Comparison of ENCODE assay signal across 8 cellular contexts in the genomic region with DNA sequence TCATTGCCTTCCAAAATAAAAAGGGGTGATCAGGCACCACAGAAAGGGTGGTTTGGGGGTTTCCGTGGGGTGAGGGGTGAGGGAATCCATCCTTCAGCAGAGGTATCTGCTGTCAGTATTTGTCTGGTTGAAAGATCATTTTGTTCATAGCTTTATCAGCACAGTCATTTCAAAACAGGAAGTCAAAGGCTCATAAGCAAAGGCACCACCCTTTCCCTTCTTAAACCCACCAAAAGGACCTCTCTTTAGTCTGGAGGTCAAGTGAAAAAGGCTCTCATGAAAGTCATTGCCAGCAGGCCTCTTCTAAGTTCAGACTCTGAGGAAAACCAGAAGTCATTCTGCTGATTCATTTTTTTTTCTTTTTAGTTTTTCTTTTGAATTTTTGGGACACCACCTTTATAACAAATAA. TPM values are rescaled to one million over a fixed set of nuclear protein-coding genes. Genes with fewer than 3 reads are reported as not detected.
DNase-seq lines count a peak whose midpoint lies in the region; ATAC-seq and TF ChIP-seq lines count a peak whose summit lies in the region.

No MANE protein-coding gene starts in this region.

- no peak for TF ChIP-seq CTCF in GM13977 (IDR thresholded peaks at IDR 0.05; ENCODE audit: extremely low read depth, insufficient read depth, missing control alignments)
- TF ChIP-seq CTCF in OCI-LY1 (IDR thresholded peaks at IDR 0.05; ENCODE audit: low read length), result no peak

- peak; percentile 54 for DNase-seq in GM13977 (ENCODE audit: low spot score)
- peak in 1 of 3 experiments; percentile 43 for DNase-seq in effector memory CD8-positive, alpha-beta T cell
- no peak for DNase-seq in Karpas-422
- DNase-seq in NCI-H510A (lab: John Stamatoyannopoulos, UW), result no peak
- no peak for DNase-seq in putamen (ENCODE audit: low spot score)

- H3K9me2 ChIP-seq in OCI-LY1 (ENCODE audit: low read depth, low read length) (no peaks in the 10 kb centered on the region), Karpas-422 (replicated peaks; ENCODE audit: insufficient read depth, low read length) (no peaks in the 10 kb centered on the region)

- no peak overlapping the region; the same call in 1 of the 2 replicates for H3K9ac ChIP-seq in OCI-LY1 (ENCODE audit: low read length)
- no peak overlapping the region for H3K9ac ChIP-seq in Karpas-422 (ENCODE audit: low read length)

- H3K27ac Mint-ChIP-seq in effector memory CD8-positive, alpha-beta T cell, result peak overlapping the region; percentile 89 to 91

- H4K20me1 ChIP-seq in OCI-LY1 (ENCODE audit: insufficient read depth, low read length) (no peaks in the 10 kb centered on the region), Karpas-422 (ENCODE audit: insufficient read depth, low read depth, low read length) (no peaks in the 10 kb centered on the region)

- no peaks in the 10 kb centered on the region for H3K27me3 ChIP-seq in OCI-LY1 (ENCODE audit: insufficient read depth, low read length)
- no peaks in the 10 kb centered on the region for H3K27me3 ChIP-seq in Karpas-422 (ENCODE audit: low read length)

- no peaks in the 10 kb centered on the region for H3F3A ChIP-seq in OCI-LY1 (ENCODE audit: insufficient read depth, low read length)

- H3K9me3 Mint-ChIP-seq in effector memory CD8-positive, alpha-beta T cell, result no peaks in the 10 kb centered on the region

- H3K79me2 ChIP-seq in OCI-LY1 (ENCODE audit: insufficient read depth, low read length), result peaks cover 43% of the 10 kb centered on the region
- no peaks in the 10 kb centered on the region for H3K79me2 ChIP-seq in Karpas-422 (ENCODE audit: low read length)

- H2AFZ ChIP-seq in OCI-LY1 (ENCODE audit: low read length) (no peak overlapping the region), Karpas-422 (ENCODE audit: low read length) (no peak overlapping the region)

- no peaks in the 10 kb centered on the region for H3K27me3 Mint-ChIP-seq in effector memory CD8-positive, alpha-beta T cell

- peaks cover 54 to 67% of the 10 kb centered on the region in 2 donors for H3K4me1 Mint-ChIP-seq in effector memory CD8-positive, alpha-beta T cell (ENCODE audit: low read depth in 2 of 2)

- H3K27ac ChIP-seq in OCI-LY1 (ENCODE audit: low read depth, low read length, poor library complexity, severe bottlenecking) (peak overlapping the region; percentile 70), Karpas-422 (ENCODE audit: low read length) (no peak overlapping the region)

- H3K36me3 ChIP-seq in OCI-LY1 (ENCODE audit: insufficient read depth, low read length) (no peaks in the 10 kb centered on the region), Karpas-422 (ENCODE audit: insufficient read depth, low read length) (no peaks in the 10 kb centered on the region)

- ATAC-seq in GM21737 (IDR thresholded peaks at IDR 0.05; ENCODE audit: unreplicated experiment), result peak; percentile 44
- peak; percentile 51 for ATAC-seq in effector memory CD8-positive, alpha-beta T cell (replicated peaks)
- ATAC-seq in HG02840 (IDR thresholded peaks at IDR 0.05; ENCODE audit: low FRiP score, unreplicated experiment), result no peak

- peak overlapping the region; percentile 22 for H3K4me2 ChIP-seq in OCI-LY1 (ENCODE audit: low read length)
- no peak overlapping the region for H3K4me2 ChIP-seq in Karpas-422 (ENCODE audit: low read depth, low read length, poor library complexity, severe bottlenecking)

- H3K4me1 ChIP-seq in OCI-LY1 (ENCODE audit: insufficient read depth, low read length, severe bottlenecking) (peaks cover 74% of the 10 kb centered on the region), Karpas-422 (ENCODE audit: low read length) (no peaks in the 10 kb centered on the region)

- H3K4me3 ChIP-seq in OCI-LY1 (ENCODE audit: low read depth, low read length, poor library complexity, severe bottlenecking), result no peak overlapping the region
- H3K4me3 ChIP-seq in Karpas-422 (ENCODE audit: low read length), result no peak overlapping the region

- peak overlapping the region; percentile 93 to 100 for H3K4me3 Mint-ChIP-seq in effector memory CD8-positive, alpha-beta T cell

- H3K9me3 ChIP-seq in OCI-LY1 (ENCODE audit: low read length), result no peaks in the 10 kb centered on the region
- no peaks in the 10 kb centered on the region for H3K9me3 ChIP-seq in Karpas-422 (ENCODE audit: low read length)

- in situ Hi-C loops in GM13977 (cut with MboI; ENCODE audit: low pct_unique_long_range_greater_than_20kb, low sequenced_read_pairs, unreplicated experiment), result no loop called here

- peaks cover 28% of the 10 kb centered on the region for H3K36me3 Mint-ChIP-seq in effector memory CD8-positive, alpha-beta T cell (ENCODE audit: insufficient read depth)

RNA-seq across cellular contexts. Expression of a gene that starts 6.2 kb away (rescaled TPM):
- not detected in 2 replicates for total RNA-seq in Karpas-422 (2014; rRNA removed; shearing (Covaris generic); ENCODE audit: low replicate concordance)
